ENCODE assay signal across 38 cellular contexts in the genomic region with DNA sequence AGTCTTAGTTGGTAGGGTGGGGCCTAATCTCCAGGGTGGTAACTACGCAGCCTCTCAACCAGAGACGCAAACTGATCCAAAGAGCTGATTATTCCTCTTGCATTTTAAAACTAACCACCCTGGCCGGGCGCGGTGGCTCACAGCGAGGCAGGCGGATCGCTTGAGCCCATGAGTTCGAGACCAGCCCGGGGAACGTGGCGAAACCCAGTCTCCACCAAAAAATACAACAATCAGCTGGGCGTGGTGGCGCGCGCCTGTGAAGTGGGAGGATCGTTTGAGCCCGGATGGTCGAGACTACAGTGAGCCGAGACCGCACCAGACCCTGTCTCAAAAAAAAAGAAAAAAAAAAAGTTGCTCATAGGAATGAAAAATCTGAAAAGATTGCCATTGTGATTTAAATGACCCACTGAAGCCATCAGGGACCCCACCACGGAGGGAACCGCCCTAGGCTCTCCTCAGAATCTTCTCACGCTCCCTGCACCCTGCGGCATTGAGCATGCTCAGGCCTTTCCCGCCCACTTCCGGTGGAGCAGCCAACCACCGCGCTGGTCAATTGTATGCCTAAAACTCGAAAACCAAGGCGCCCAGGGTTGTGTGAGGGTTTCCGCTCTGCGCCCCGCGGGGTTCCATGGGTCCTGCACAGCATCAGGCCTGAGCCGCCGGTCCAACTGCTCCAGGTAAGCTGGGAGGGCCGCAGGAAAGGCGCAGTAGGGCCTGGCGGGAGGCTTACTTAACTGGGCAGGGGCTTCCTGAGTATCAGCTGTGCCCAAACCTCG. TPM values are rescaled to one million over a fixed set of nuclear protein-coding genes. Genes with fewer than 3 reads are reported as not detected.
"Had no signal": no experiment of that assay in that cellular context is flagged by ENCODE, and none has a peak within 500 bp of the region (broad histone marks: within the 10 kb centered on the region; RNA-seq: fewer than 3 reads in every experiment).

A gene (plus strand): TSS at position 564 of the 776 bp plus-strand sequence. CDS start 8,074 bp downstream, outside the sequence.

- H3K27me3 Mint-ChIP-seq: activated CD4-positive, alpha-beta memory T cell treated with anti-CD3 and anti-CD28 coated beads for 36 hours; activated naive CD8-positive, alpha-beta T cell treated with anti-CD3 and anti-CD28 coated beads, Interleukin-2, amount 50 U/mL, for 24 hours had no signal

- ATAC-seq: activated CD4-positive, alpha-beta T cell treated with anti-CD3 and anti-CD28 coated beads for 36 hours; activated CD8-positive, alpha-beta memory T cell treated with anti-CD3 and anti-CD28 coated beads, Interleukin-2, amount 10 ng/mL, durations not matched to agents 7 days and 5 days; activated CD8-positive, alpha-beta T cell treated with anti-CD3 and anti-CD28 coated beads, Interleukin-2, amount 10 ng/mL, durations not matched to agents 7 days and 5 days; activated naive CD8-positive, alpha-beta T cell treated with anti-CD3 and anti-CD28 coated beads, Interleukin-2, amount 50 U/mL, for 24 hours; body of pancreas; effector memory CD8-positive, alpha-beta T cell; gastroesophageal sphincter; heart right ventricle had no signal

- H3K4me1 Mint-ChIP-seq: activated CD4-positive, alpha-beta T cell treated with anti-CD3 and anti-CD28 coated beads for 36 hours; activated CD4-positive, alpha-beta T cell treated with anti-CD3 and anti-CD28 coated beads, Interleukin-2, amount 10 ng/mL, durations not matched to agents 24 days and 14 days; activated CD8-positive, alpha-beta memory T cell treated with anti-CD3 and anti-CD28 coated beads, Interleukin-2, amount 10 ng/mL, durations not matched to agents 7 days and 5 days; activated naive CD4-positive, alpha-beta T cell treated with anti-CD3 and anti-CD28 coated beads, Interleukin-2, amount 50 U/mL, for 24 hours; activated naive CD8-positive, alpha-beta T cell treated with anti-CD3 and anti-CD28 coated beads for 36 hours; activated naive CD8-positive, alpha-beta T cell treated with anti-CD3 and anti-CD28 coated beads, Interleukin-2, amount 50 U/mL, for 24 hours had no signal

- H3K36me3 Mint-ChIP-seq: activated CD4-positive, alpha-beta memory T cell treated with anti-CD3 and anti-CD28 coated beads for 36 hours; activated CD8-positive, alpha-beta memory T cell treated with anti-CD3 and anti-CD28 coated beads, Interleukin-2, amount 10 ng/mL, durations not matched to agents 7 days and 5 days; activated naive CD4-positive, alpha-beta T cell treated with anti-CD3 and anti-CD28 coated beads, Interleukin-2, amount 50 U/mL, for 24 hours; activated naive CD8-positive, alpha-beta T cell treated with anti-CD3 and anti-CD28 coated beads for 36 hours had no signal

- H3K9me3 ChIP-seq: adrenal gland, esophagus muscularis mucosa, gastroesophageal sphincter had no signal

- H3K4me3 ChIP-seq: adrenal gland, body of pancreas, esophagus muscularis mucosa, gastroesophageal sphincter, heart right ventricle had no signal

- H3K27me3 ChIP-seq: adrenal gland, body of pancreas, esophagus muscularis mucosa, gastroesophageal sphincter, heart right ventricle had no signal

- H3K27ac ChIP-seq: adrenal gland, body of pancreas, esophagus muscularis mucosa, gastroesophageal sphincter, heart right ventricle had no signal

- H3K27ac Mint-ChIP-seq: activated CD4-positive, alpha-beta memory T cell treated with anti-CD3 and anti-CD28 coated beads for 36 hours; activated CD4-positive, alpha-beta T cell treated with anti-CD3 and anti-CD28 coated beads for 36 hours; activated CD4-positive, alpha-beta T cell treated with anti-CD3 and anti-CD28 coated beads, Interleukin-2, amount 10 ng/mL, durations not matched to agents 24 days and 14 days; activated CD8-positive, alpha-beta memory T cell treated with anti-CD3 and anti-CD28 coated beads, Interleukin-2, amount 10 ng/mL, durations not matched to agents 7 days and 5 days; activated CD8-positive, alpha-beta T cell treated with anti-CD3 and anti-CD28 coated beads, Interleukin-2, amount 10 ng/mL, durations not matched to agents 7 days and 5 days; activated naive CD4-positive, alpha-beta T cell treated with anti-CD3 and anti-CD28 coated beads for 36 hours; activated naive CD4-positive, alpha-beta T cell treated with anti-CD3 and anti-CD28 coated beads, Interleukin-2, amount 50 U/mL, for 24 hours; activated naive CD8-positive, alpha-beta T cell treated with anti-CD3 and anti-CD28 coated beads for 36 hours; activated naive CD8-positive, alpha-beta T cell treated with anti-CD3 and anti-CD28 coated beads, Interleukin-2, amount 50 U/mL, for 24 hours; activated T-helper 1 cell treated with anti-CD3 and anti-CD28 coated beads, Interleukin-12 subunit alpha, Interleukin-12 subunit beta, Interleukin-2, Interleukin-4 antibody, amounts not matched to agents 30 ng/mL and 10 ng/mL and 1 ng/mL, durations not matched to agents 14 hours and 24 hours and 36 hours; activated T-helper 2 cell treated with anti-CD3 and anti-CD28 coated beads, Interferon-gamma antibody, Interleukin-2, Interleukin-4, amounts not matched to agents 10 μg/mL and 5 μg/mL and 100 μg/mL, durations not matched to agents 14 hours and 24 hours and 36 hours; effector memory CD8-positive, alpha-beta T cell; T-helper 1 cell treated with Interleukin-12 subunit alpha and Interleukin-12 subunit beta and Interleukin-4 antibody, amounts not matched to agents 30 μg/mL and 1 μg/mL, for 36 hours; T-helper 2 cell treated with Interferon-gamma antibody and Interleukin-4, amounts not matched to agents 5 μg/mL and 100 μg/mL, for 36 hours had no signal

- H3K36me3 ChIP-seq: adrenal gland, esophagus muscularis mucosa, gastroesophageal sphincter, heart right ventricle had no signal

- DNase-seq: activated CD4-positive, alpha-beta memory T cell treated with anti-CD3 and anti-CD28 coated beads for 36 hours; activated CD4-positive, alpha-beta T cell treated with anti-CD3 and anti-CD28 coated beads for 36 hours; activated CD4-positive, alpha-beta T cell treated with anti-CD3 and anti-CD28 coated beads, Interleukin-2, amount 10 ng/mL, durations not matched to agents 24 days and 14 days; activated CD4-positive, CD25-positive, alpha-beta regulatory T cell; activated CD4-positive, CD25-positive, alpha-beta regulatory T cell treated with anti-CD3 and anti-CD28 coated beads, Interleukin-2, amount 50 U/mL, for 72 hours; activated CD8-positive, alpha-beta memory T cell treated with anti-CD3 and anti-CD28 coated beads, Interleukin-2, amount 10 ng/mL, durations not matched to agents 7 days and 5 days; activated CD8-positive, alpha-beta memory T cell treated with anti-CD3 and anti-CD28 coated beads, Interleukin-2, amount 50 U/mL, for 4 hours; activated CD8-positive, alpha-beta T cell treated with anti-CD3 and anti-CD28 coated beads, Interleukin-2, amount 10 ng/mL, durations not matched to agents 7 days and 5 days; activated effector memory CD4-positive, alpha-beta T cell treated with anti-CD3 and anti-CD28 coated beads, Interleukin-2, amount 50 U/mL, for 16 hours; activated naive CD4-positive, alpha-beta T cell treated with anti-CD3 and anti-CD28 coated beads for 36 hours; activated naive CD8-positive, alpha-beta T cell treated with anti-CD3 and anti-CD28 coated beads for 36 hours; activated naive CD8-positive, alpha-beta T cell treated with anti-CD3 and anti-CD28 coated beads, Interleukin-2, amount 50 U/mL, for 24 hours; activated T-cell treated with anti-CD3 and anti-CD28 coated beads, Interleukin-2, amount 50 U/mL, for 1 hour; activated T-cell treated with anti-CD3 and anti-CD28 coated beads, Interleukin-2, amount 50 U/mL, for 48 hours; adrenal gland; amygdala; aorta; body of pancreas; caudate nucleus; cortex of kidney; dermis blood vessel endothelial cell; effector CD4-positive, alpha-beta T cell; effector memory CD8-positive, alpha-beta T cell; erythroblast; foreskin melanocyte; heart right ventricle; T1000 had no signal

- H3K4me1 ChIP-seq: adrenal gland, body of pancreas, esophagus muscularis mucosa, gastroesophageal sphincter, heart right ventricle had no signal

- H3K4me3 Mint-ChIP-seq: activated CD4-positive, alpha-beta memory T cell treated with anti-CD3 and anti-CD28 coated beads for 36 hours; activated CD4-positive, alpha-beta T cell treated with anti-CD3 and anti-CD28 coated beads for 36 hours; activated CD4-positive, alpha-beta T cell treated with anti-CD3 and anti-CD28 coated beads, Interleukin-2, amount 10 ng/mL, durations not matched to agents 24 days and 14 days; activated CD8-positive, alpha-beta memory T cell treated with anti-CD3 and anti-CD28 coated beads, Interleukin-2, amount 10 ng/mL, durations not matched to agents 7 days and 5 days; activated CD8-positive, alpha-beta T cell treated with anti-CD3 and anti-CD28 coated beads, Interleukin-2, amount 10 ng/mL, durations not matched to agents 7 days and 5 days; activated naive CD4-positive, alpha-beta T cell treated with anti-CD3 and anti-CD28 coated beads for 36 hours; activated naive CD4-positive, alpha-beta T cell treated with anti-CD3 and anti-CD28 coated beads, Interleukin-2, amount 50 U/mL, for 24 hours; activated naive CD8-positive, alpha-beta T cell treated with anti-CD3 and anti-CD28 coated beads for 36 hours; activated naive CD8-positive, alpha-beta T cell treated with anti-CD3 and anti-CD28 coated beads, Interleukin-2, amount 50 U/mL, for 24 hours; activated T-helper 1 cell treated with anti-CD3 and anti-CD28 coated beads, Interleukin-12 subunit alpha, Interleukin-12 subunit beta, Interleukin-2, Interleukin-4 antibody, amounts not matched to agents 30 ng/mL and 10 ng/mL and 1 ng/mL, durations not matched to agents 14 hours and 24 hours and 36 hours; effector memory CD8-positive, alpha-beta T cell; T-helper 1 cell treated with Interleukin-12 subunit alpha and Interleukin-12 subunit beta and Interleukin-4 antibody, amounts not matched to agents 30 μg/mL and 1 μg/mL, for 36 hours; T-helper 2 cell treated with Interferon-gamma antibody and Interleukin-4, amounts not matched to agents 5 μg/mL and 100 μg/mL, for 36 hours had no signal

- FAIRE-seq: colon had no signal

RNA-seq across cellular contexts. Expression of the gene that starts here (rescaled TPM):
- total RNA-seq: activated CD4-positive, alpha-beta memory T cell treated with anti-CD3 and anti-CD28 coated beads for 36 hours; activated CD4-positive, alpha-beta T cell treated with anti-CD3 and anti-CD28 coated beads for 36 hours; activated CD4-positive, alpha-beta T cell treated with anti-CD3 and anti-CD28 coated beads, Interleukin-2, amount 10 ng/mL, durations not matched to agents 24 days and 14 days; activated CD8-positive, alpha-beta memory T cell treated with anti-CD3 and anti-CD28 coated beads for 36 hours; activated CD8-positive, alpha-beta memory T cell treated with anti-CD3 and anti-CD28 coated beads, Interleukin-2, amount 10 ng/mL, durations not matched to agents 7 days and 5 days; activated CD8-positive, alpha-beta T cell treated with anti-CD3 and anti-CD28 coated beads, Interleukin-2, amount 10 ng/mL, durations not matched to agents 7 days and 5 days; activated naive CD4-positive, alpha-beta T cell treated with anti-CD3 and anti-CD28 coated beads for 36 hours; activated naive CD8-positive, alpha-beta T cell treated with anti-CD3 and anti-CD28 coated beads for 36 hours; activated T-helper 1 cell treated with anti-CD3 and anti-CD28 coated beads, Interleukin-12 subunit alpha, Interleukin-12 subunit beta, Interleukin-2, Interleukin-4 antibody, amounts not matched to agents 30 ng/mL and 10 ng/mL and 1 ng/mL, durations not matched to agents 14 hours and 24 hours and 36 hours; activated T-helper 2 cell treated with anti-CD3 and anti-CD28 coated beads, Interferon-gamma antibody, Interleukin-2, Interleukin-4, amounts not matched to agents 10 μg/mL and 5 μg/mL and 100 μg/mL, durations not matched to agents 14 hours and 24 hours and 36 hours; adrenal gland; aorta; body of pancreas; chondrocyte; dermis blood vessel endothelial cell; esophagus muscularis mucosa; gastroesophageal sphincter; glomerular endothelial cell; heart right ventricle had no signal
- polyA plus RNA-seq: adrenal gland, aorta, heart right ventricle had no signal
